27 cellular contexts compared by ENCODE assay signal in genomic region chr6:124356276-124356810, GRCh38.
"Had no signal": no experiment of that assay in that cellular context is flagged by ENCODE, and none has a peak within 500 bp of the region (broad histone marks: within the 10 kb centered on the region; RNA-seq: fewer than 3 reads in every experiment).

No MANE protein-coding gene starts in this region.

- H3K4me3 Mint-ChIP-seq: endodermal cell; naive B cell; stimulated activated memory B cell treated with anti-CD40 and anti-IgM and Interleukin-4, amounts not matched to agents 10 μg/mL and 1 μg/mL and 100 μg/mL, for 72 hours; stimulated activated naive CD8-positive, alpha-beta T cell treated with anti-CD3 and anti-CD28 coated beads, Interleukin-15, Interleukin-2, amounts not matched to agents 100 ng/mL and 50 ng/mL, for 24 hours had no signal

- H3K9me3 Mint-ChIP-seq: endodermal cell; stimulated activated naive CD8-positive, alpha-beta T cell treated with anti-CD3 and anti-CD28 coated beads, Interleukin-15, Interleukin-2, amounts not matched to agents 100 ng/mL and 50 ng/mL, for 24 hours had no signal

- H3K27ac ChIP-seq: colonic mucosa, foreskin keratinocyte, heart left ventricle, ovary, spleen, tibial artery, upper lobe of right lung, vagina had no signal

- H3K36me3 ChIP-seq: colonic mucosa, heart left ventricle, ovary, spleen, tibial artery, upper lobe of right lung, vagina had no signal

- H3K4me3 ChIP-seq: colonic mucosa, heart left ventricle, lung, ovary, spleen, tibial artery, upper lobe of right lung, vagina had no signal

- H3K4me1 Mint-ChIP-seq: endodermal cell; naive B cell; stimulated activated memory B cell treated with anti-CD40 and anti-IgM and Interleukin-4, amounts not matched to agents 10 μg/mL and 1 μg/mL and 100 μg/mL, for 72 hours had no signal

- H3K27me3 ChIP-seq: colonic mucosa, foreskin keratinocyte, heart left ventricle, ovary, spleen, tibial artery, upper lobe of right lung, vagina had no signal

- H3K27ac Mint-ChIP-seq: endodermal cell; naive B cell; progenitor cell of endocrine pancreas; stimulated activated memory B cell treated with anti-CD40 and anti-IgM and Interleukin-4, amounts not matched to agents 10 μg/mL and 1 μg/mL and 100 μg/mL, for 72 hours; stimulated activated naive CD8-positive, alpha-beta T cell treated with anti-CD3 and anti-CD28 coated beads, Interleukin-15, Interleukin-2, amounts not matched to agents 100 ng/mL and 50 ng/mL, for 24 hours had no signal

- H3K4me1 ChIP-seq: colonic mucosa, foreskin keratinocyte, heart left ventricle, spleen, tibial artery, upper lobe of right lung, vagina had no signal

- H3K27me3 Mint-ChIP-seq: naive B cell; progenitor cell of endocrine pancreas; stimulated activated memory B cell treated with anti-CD40 and anti-IgM and Interleukin-4, amounts not matched to agents 10 μg/mL and 1 μg/mL and 100 μg/mL, for 72 hours; stimulated activated naive CD8-positive, alpha-beta T cell treated with anti-CD3 and anti-CD28 coated beads, Interleukin-15, Interleukin-2, amounts not matched to agents 100 ng/mL and 50 ng/mL, for 24 hours had no signal

- DNase-seq: colonic mucosa; dermis blood vessel endothelial cell; endodermal cell; erythroblast; foreskin keratinocyte; heart left ventricle; hippocampal formation; left colon; left ventricle myocardium superior; mesenchymal stem cell; midbrain; naive B cell; nucleus accumbens; ovary; right cardiac atrium; spleen; stimulated activated CD4-positive, alpha-beta T cell treated with anti-CD3 and anti-CD28 coated beads, Interleukin-15, amount 100 ng/mL, for 24 hours; stimulated activated CD4-positive, alpha-beta T cell treated with anti-CD3 and anti-CD28 coated beads, Interleukin-1b, Interleukin-23, amount 100 ng/mL, for 48 hours; stimulated activated CD4-positive, alpha-beta T cell treated with anti-CD3 and anti-CD28 coated beads, Interleukin-4, amount 100 ng/mL, for 24 hours; tibial artery; upper lobe of right lung had no signal

- FAIRE-seq: endothelial cell of umbilical vein had no signal

- H3K36me3 Mint-ChIP-seq: naive B cell; stimulated activated memory B cell treated with anti-CD40 and anti-IgM and Interleukin-4, amounts not matched to agents 10 μg/mL and 1 μg/mL and 100 μg/mL, for 72 hours had no signal

- ATAC-seq: foreskin keratinocyte; heart left ventricle; left colon; left ventricle myocardium superior; right cardiac atrium; stimulated activated memory B cell treated with anti-CD40 and anti-IgM and Interleukin-4, amounts not matched to agents 10 μg/mL and 1 μg/mL and 100 μg/mL, for 72 hours; upper lobe of right lung had no signal

- H3K9me3 ChIP-seq: colonic mucosa, heart left ventricle, ovary, spleen, tibial artery, upper lobe of right lung, vagina had no signal
